8 cellular contexts compared by ENCODE assay signal in genomic region chr6:1596088-1596852, GRCh38. TPM values are rescaled to one million over a fixed set of nuclear protein-coding genes. Genes with fewer than 3 reads are reported as not detected.
DNase-seq lines count a peak whose midpoint lies in the region; ATAC-seq lines count a peak whose summit lies in the region.

No MANE protein-coding gene starts in this region.

- H2BK5ac ChIP-seq in trophoblast cell (ENCODE audit: low read depth, low read length, poor library complexity) = no peak overlapping the region

- H3K36me3 ChIP-seq in trophoblast cell (ENCODE audit: control insufficient read depth in 1 of 2, insufficient read depth in 2 of 2, low read length in 2 of 2) = no peaks in the 10 kb centered on the region

- no peak overlapping the region for H4K12ac ChIP-seq in trophoblast cell (ENCODE audit: low read depth, low read length)

- intact Hi-C loops in Right ventricle myocardium inferior (cut with DNase I) = loop anchor here (1.0 to 10.0 kb wide), 5 partner anchors 601 to 1149 kb away; no protein-coding TSS in a partner anchor

- DNase-seq in DMS 273 (lab: John Stamatoyannopoulos, UW; ENCODE audit: unreplicated experiment) (peak; percentile 74), DMS 273 treated with DMSO at 0.1 percent for 48 hours (lab: John Stamatoyannopoulos, UW) (no peak), RPMI8226 (peak; percentile 80), Right ventricle myocardium inferior (ENCODE audit: missing footprints) (peak; percentile 85), trophoblast cell (peak; percentile 27 to 74)
- peak; percentile 22 to 50 (median 40) for DNase-seq in activated naive CD4-positive, alpha-beta T cell (lab: John Stamatoyannopoulos, UW)

- WGBS in trophoblast cell (ENCODE audit: extremely low coverage, insufficient coverage, insufficient read length) = no CpG with 5 or more reads among the region's 25 CpGs

- H3K27me3 ChIP-seq in trophoblast cell (ENCODE audit: insufficient read depth, low read length) = no peaks in the 10 kb centered on the region

- H3K4ac ChIP-seq in trophoblast cell (ENCODE audit: low read depth, low read length) = no peak overlapping the region

- H3K4me3 ChIP-seq in trophoblast cell (ENCODE audit: low read depth, low read length) = no peak overlapping the region

- H3K4me2 ChIP-seq in trophoblast cell (ENCODE audit: low read length) = no peak overlapping the region

- H3K4me1 ChIP-seq in trophoblast cell (ENCODE audit: control insufficient read depth in 1 of 2, insufficient read depth in 2 of 2, low read length in 2 of 2) = peaks cover 0 to 2% of the 10 kb centered on the region in 2 experiments

- no peak overlapping the region for H4K8ac ChIP-seq in trophoblast cell (ENCODE audit: low read depth, low read length)

- H2BK120ac ChIP-seq in trophoblast cell (ENCODE audit: insufficient read depth, low read length, poor library complexity) = no peak overlapping the region

- H3K23ac ChIP-seq in trophoblast cell (ENCODE audit: low read length) = no peak overlapping the region

- no peak overlapping the region for H2AFZ ChIP-seq in trophoblast cell (ENCODE audit: insufficient read depth, low read length, poor library complexity)

- H3K79me2 ChIP-seq in trophoblast cell (ENCODE audit: control insufficient read depth, insufficient read depth, low read length, poor library complexity) = no peaks in the 10 kb centered on the region

- H2AK5ac ChIP-seq in trophoblast cell (ENCODE audit: low read length) = no peak overlapping the region

- peak; percentile 57 for ATAC-seq in HG03432 (IDR thresholded peaks at IDR 0.05; ENCODE audit: unreplicated experiment)
- ATAC-seq in Right ventricle myocardium inferior = peak; percentile 81
- ATAC-seq in HG03378 (IDR thresholded peaks at IDR 0.05; ENCODE audit: unreplicated experiment) = no peak

- H3K18ac ChIP-seq in trophoblast cell (ENCODE audit: low read length) = no peak overlapping the region

- no peaks in the 10 kb centered on the region for H3K79me1 ChIP-seq in trophoblast cell (ENCODE audit: low read length)

- H3K14ac ChIP-seq in trophoblast cell (ENCODE audit: low read length) = no peak overlapping the region

- no peak overlapping the region for H3K27ac ChIP-seq in trophoblast cell (ENCODE audit: low read depth, low read length)

- H4K91ac ChIP-seq in trophoblast cell (ENCODE audit: low read depth, low read length) = no peak overlapping the region

- H3K9ac ChIP-seq in trophoblast cell (ENCODE audit: low read length) = no peak overlapping the region

- no peak overlapping the region for H2BK12ac ChIP-seq in trophoblast cell (ENCODE audit: low read length)

- peaks cover 3% of the 10 kb centered on the region for H3K9me3 ChIP-seq in trophoblast cell (ENCODE audit: insufficient read depth, low read depth, low read length)

RNA-seq across cellular contexts. Expression of gene FOXC1, which starts 13.4 kb away (rescaled TPM):
- 2.7 TPM for total RNA-seq in Right ventricle myocardium inferior
- 0.46 and 0.59 TPM in 2 replicates for polyA plus RNA-seq in trophoblast cell (2013)
